ENCODE assay signal across 8 cellular contexts in the genomic region with DNA sequence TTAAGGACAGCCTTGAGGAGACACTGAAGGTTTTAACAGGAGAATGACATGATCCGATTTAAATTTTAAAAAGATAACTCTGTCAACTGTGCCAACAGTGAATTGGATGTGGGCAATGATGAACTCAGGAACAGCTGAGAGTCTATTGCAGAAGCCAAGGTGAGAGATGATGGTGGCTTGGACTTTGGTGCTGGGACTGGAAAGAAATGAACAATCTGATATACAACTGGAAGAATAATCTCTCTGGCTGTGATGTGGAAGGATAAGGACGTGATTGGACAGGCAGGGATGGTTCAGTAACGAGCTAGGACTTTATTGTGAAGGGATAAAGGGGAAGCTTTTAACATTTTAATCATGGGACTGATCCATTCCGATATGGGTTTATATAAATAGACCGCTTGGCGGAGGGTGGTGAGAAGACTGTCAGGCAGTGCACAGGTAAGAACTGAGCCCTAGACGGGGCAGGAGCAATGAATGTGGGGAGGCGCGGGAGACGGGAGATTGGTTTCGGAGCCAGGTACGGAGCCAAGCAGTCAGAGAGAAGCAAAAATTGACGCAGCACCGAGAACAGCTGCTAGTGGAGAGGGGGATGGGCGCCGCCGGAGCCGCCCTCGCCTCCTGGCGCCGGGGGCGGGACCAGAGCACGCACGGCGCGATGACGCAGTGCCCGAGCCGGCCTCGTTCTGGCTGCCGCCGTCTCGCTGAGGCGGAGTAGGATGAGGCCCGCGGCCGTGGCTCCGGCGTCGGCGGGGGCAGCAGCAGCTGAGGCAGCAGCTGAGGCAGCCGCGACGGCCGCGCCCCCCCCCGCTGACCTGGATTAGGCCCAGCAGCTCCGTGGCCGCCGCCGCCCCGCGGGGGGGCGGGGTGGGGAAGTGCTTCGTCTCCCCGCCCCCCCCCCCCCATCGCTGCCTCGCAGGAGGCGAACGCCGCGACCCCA. TPM values are rescaled to one million over a fixed set of nuclear protein-coding genes. Genes with fewer than 3 reads are reported as not detected.
A peak's percentile ranks its signal among the peaks of the same experiment; 100 is the strongest.
DNase-seq lines count a peak whose midpoint lies in the region; ATAC-seq lines count a peak whose summit lies in the region.

A gene with protein sequence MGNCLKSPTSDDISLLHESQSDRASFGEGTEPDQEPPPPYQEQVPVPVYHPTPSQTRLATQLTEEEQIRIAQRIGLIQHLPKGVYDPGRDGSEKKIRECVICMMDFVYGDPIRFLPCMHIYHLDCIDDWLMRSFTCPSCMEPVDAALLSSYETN (plus strand): TSS at position 663 of the 937 bp plus-strand sequence. CDS start 484 bp downstream, outside the sequence.

- H3K9me3 ChIP-seq in CD8-positive, alpha-beta memory T cell (ENCODE audit: low read length), result no peaks in the 10 kb centered on the region
- no peaks in the 10 kb centered on the region for H3K9me3 ChIP-seq in effector memory CD4-positive, alpha-beta T cell (ENCODE audit: control insufficient read depth, low read length)

- no peaks in the 10 kb centered on the region for H3K36me3 ChIP-seq in CD8-positive, alpha-beta memory T cell (ENCODE audit: insufficient read depth, low read length)
- no peaks in the 10 kb centered on the region for H3K36me3 ChIP-seq in effector memory CD4-positive, alpha-beta T cell (ENCODE audit: control insufficient read depth, insufficient read depth, low read length)

- no peaks in the 10 kb centered on the region for H3K27me3 ChIP-seq in CD8-positive, alpha-beta memory T cell (ENCODE audit: insufficient read depth, low read length, poor library complexity, severe bottlenecking)
- no peaks in the 10 kb centered on the region for H3K27me3 ChIP-seq in effector memory CD4-positive, alpha-beta T cell (replicated peaks; ENCODE audit: control insufficient read depth, insufficient read depth, low read length, poor library complexity, severe bottlenecking)

- peak; percentile 89 to 94 (median 91) for DNase-seq in CD8-positive, alpha-beta memory T cell
- DNase-seq in HS-27A (ENCODE audit: low read depth), result peak; percentile 64
- peak; percentile 31 for DNase-seq in NK-92 (lab: John Stamatoyannopoulos, UW; ENCODE audit: unreplicated experiment)
- DNase-seq in activated CD8-positive, alpha-beta memory T cell treated with anti-CD3 and anti-CD28 coated beads for 4 hours (ENCODE audit: low read depth in 2 of 2), result peak; percentile 80 to 84
- DNase-seq in effector memory CD4-positive, alpha-beta T cell, result peak; percentile 86 to 87 (median 86)
- peak; percentile 91 to 94 for DNase-seq in memory B cell (ENCODE audit: low spot score in 2 of 2)
- peak; percentile 77 for DNase-seq in stimulated activated CD8-positive, alpha-beta memory T cell treated with anti-CD3 and anti-CD28 coated beads, Interleukin-12 subunit alpha, Interleukin-12 subunit beta, amount 100 ng/mL, for 1 hour (ENCODE audit: low read depth)

- H3K4me3 ChIP-seq in CD8-positive, alpha-beta memory T cell (ENCODE audit: low read length), result peak within 1 kb of the TSS; percentile 63
- H3K4me3 ChIP-seq in effector memory CD4-positive, alpha-beta T cell (ENCODE audit: insufficient read depth, low read depth, low read length, poor library complexity, severe bottlenecking), result peak within 1 kb of the TSS; percentile 98

- peaks cover 48% of the 10 kb centered on the region for H3K4me1 ChIP-seq in CD8-positive, alpha-beta memory T cell (ENCODE audit: insufficient read depth, low read length)
- H3K4me1 ChIP-seq in effector memory CD4-positive, alpha-beta T cell (ENCODE audit: control insufficient read depth, insufficient read depth, low read length, poor library complexity, severe bottlenecking), result peaks cover 18% of the 10 kb centered on the region

- H3K27ac ChIP-seq in CD8-positive, alpha-beta memory T cell (ENCODE audit: low read depth, low read length), result peak within 1 kb of the TSS; percentile 91
- H3K27ac ChIP-seq in effector memory CD4-positive, alpha-beta T cell (ENCODE audit: insufficient read depth, low read length, poor library complexity, severe bottlenecking), result peak within 1 kb of the TSS; percentile 92

- CTCF ChIA-PET in CD8-positive, alpha-beta memory T cell (lab: Charles Lee), result interaction anchor here (0.5 to 2.0 kb wide), 4 partner anchors 9 to 50 kb away, joined by 3 to 10 read pairs (median 4); no protein-coding TSS in a partner anchor

- no peaks in the 10 kb centered on the region for H3K27me3 Mint-ChIP-seq in CD8-positive, alpha-beta memory T cell
- H3K27me3 Mint-ChIP-seq in memory B cell, result peaks cover 2% of the 10 kb centered on the region

- ATAC-seq in GM19468 (IDR thresholded peaks at IDR 0.05; ENCODE audit: extremely low read depth, unreplicated experiment) (peak; percentile 74), memory B cell (ENCODE audit: low read depth) (peak; percentile 77)

- H3K4me1 Mint-ChIP-seq in CD8-positive, alpha-beta memory T cell, result peaks cover 14 to 33% (median 15%) of the 10 kb centered on the region in 3 donors
- H3K4me1 Mint-ChIP-seq in memory B cell, result peaks cover 26% of the 10 kb centered on the region

- H3K9me3 Mint-ChIP-seq in CD8-positive, alpha-beta memory T cell, result no peaks in the 10 kb centered on the region
- no peaks in the 10 kb centered on the region for H3K9me3 Mint-ChIP-seq in memory B cell

- H3K36me3 Mint-ChIP-seq in CD8-positive, alpha-beta memory T cell, result peaks cover 0 to 5% (median 0%) of the 10 kb centered on the region in 3 donors
- H3K36me3 Mint-ChIP-seq in memory B cell, result peaks cover 2% of the 10 kb centered on the region

- POLR2A ChIA-PET in CD8-positive, alpha-beta memory T cell (lab: Charles Lee), result interaction anchor here (0.8 to 1.2 kb wide), 5 partner anchors 9 to 493 kb away, joined by 3 to 5 read pairs (median 4); partner anchors contain the start of gene CDKN2C

- peak within 1 kb of the TSS; percentile 92 to 99 (median 98) for H3K4me3 Mint-ChIP-seq in CD8-positive, alpha-beta memory T cell
- peak within 1 kb of the TSS; percentile 93 for H3K4me3 Mint-ChIP-seq in memory B cell

- peak within 1 kb of the TSS; percentile 93 to 100 (median 99) for H3K27ac Mint-ChIP-seq in CD8-positive, alpha-beta memory T cell
- H3K27ac Mint-ChIP-seq in memory B cell, result peak within 1 kb of the TSS; percentile 88

RNA-seq across cellular contexts. Expression of the gene that starts here (rescaled TPM):
- total RNA-seq in CD8-positive, alpha-beta memory T cell, result 10 to 100 TPM; 37.4 to 40.1 TPM
- polyA plus RNA-seq in CD8-positive, alpha-beta memory T cell, result 31.1 TPM

Comparison
In these comparisons a context has a peak if more than half of its experiments do, and no peak if none do; other contexts are left out.
1. Peak in every context shown above with its lines: DNase-seq, ATAC-seq, H3K4me3 ChIP-seq and H3K27ac ChIP-seq.
2. DNase-seq: peak in every context shown above with its lines; median percentile 92 in memory B cell; 91 in CD8-positive, alpha-beta memory T cell; 86 in effector memory CD4-positive, alpha-beta T cell; 82 in activated CD8-positive, alpha-beta memory T cell treated with anti-CD3 and anti-CD28 coated beads for 4 hours; 77 in stimulated activated CD8-positive, alpha-beta memory T cell treated with anti-CD3 and anti-CD28 coated beads, Interleukin-12 subunit alpha, Interleukin-12 subunit beta, amount 100 ng/mL, for 1 hour; 64 in HS-27A; 31 in NK-92.